ENCODE assay signal across 8 cellular contexts in the genomic region with DNA sequence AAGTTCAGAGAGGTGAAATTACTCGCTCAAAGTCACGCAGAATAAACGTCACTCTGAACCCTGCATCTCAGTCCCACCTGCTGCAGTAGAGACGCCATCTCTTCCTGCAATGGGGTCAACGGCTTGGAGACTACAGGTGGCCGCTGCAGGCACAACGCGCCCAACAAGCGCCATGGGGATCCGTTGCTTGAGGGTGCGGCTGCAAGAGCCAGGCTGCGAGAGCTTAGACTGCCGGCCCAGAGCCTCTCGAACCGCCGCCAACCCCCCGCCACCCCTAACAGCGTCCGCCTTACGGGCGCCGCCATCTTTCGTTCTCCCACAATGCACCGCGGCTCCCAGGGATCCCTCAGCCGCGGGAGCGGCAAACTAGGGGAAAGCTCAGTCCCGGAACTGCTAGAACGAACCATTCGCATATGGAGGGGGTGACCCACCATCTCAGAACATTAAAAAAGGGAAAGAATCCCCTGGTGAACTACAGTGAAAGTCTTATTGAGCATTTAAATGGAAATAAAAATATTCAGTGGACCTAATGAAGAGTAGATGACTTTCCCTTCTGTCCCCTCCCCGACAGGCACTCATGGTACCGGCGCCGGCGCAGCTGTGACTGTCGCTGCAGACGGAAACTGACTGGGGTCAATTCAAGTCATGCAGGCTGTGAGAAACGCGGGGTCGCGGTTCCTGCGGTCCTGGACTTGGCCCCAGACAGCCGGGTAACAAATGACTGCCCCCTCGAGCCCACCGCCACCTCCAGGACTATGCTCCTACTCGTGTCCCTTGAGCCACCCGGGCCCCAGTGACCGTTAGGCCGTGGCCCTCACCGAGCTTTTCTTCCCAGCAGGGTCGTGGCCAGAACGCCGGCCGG. TPM values are rescaled to one million over a fixed set of nuclear protein-coding genes. Genes with fewer than 3 reads are reported as not detected.
DNase-seq lines count a peak whose midpoint lies in the region; ATAC-seq and TF ChIP-seq lines count a peak whose summit lies in the region.

Gene MRPL46 (minus strand): TSS at position 316 of the 862 bp plus-strand sequence. CDS start 11 bp downstream, at position 305.
Gene MRPS11 (plus strand): TSS at position 636 of the 862 bp plus-strand sequence. CDS start 10 bp downstream, at position 646.

- ATAC-seq in GM23338: peak; percentile 90
- peak; percentile 97 for ATAC-seq in naive thymus-derived CD4-positive, alpha-beta T cell
- peak; percentile 87 to 92 for ATAC-seq in stimulated activated naive B cell treated with anti-CD40 and anti-IgM and Interleukin-4, amounts not matched to agents 10 μg/mL and 1 μg/mL and 100 μg/mL, for 72 hours (replicated peaks)

- H3K4me1 ChIP-seq in GM23338 (ENCODE audit: insufficient read depth) (peaks cover 9% of the 10 kb centered on the region; the same call in 1 of the 2 replicates), fibroblast of lung (ENCODE audit: control insufficient read depth, extremely low read depth, insufficient read depth, low read length) (peaks cover 10% of the 10 kb centered on the region)
- H3K4me1 ChIP-seq in naive thymus-derived CD4-positive, alpha-beta T cell (ENCODE audit: control insufficient read depth in 2 of 2, insufficient read depth in 2 of 2, low read length in 2 of 2): peaks cover 0 to 19% of the 10 kb centered on the region in 2 donors

- H4K20me1 ChIP-seq in GM23338 (replicated peaks; ENCODE audit: insufficient read depth): peaks cover 12% of the 10 kb centered on the region; the same call in 1 of the 2 replicates
- H4K20me1 ChIP-seq in fibroblast of lung (ENCODE audit: control insufficient read depth, extremely low read depth, insufficient read depth, low read length): no peaks in the 10 kb centered on the region

- no peaks in the 10 kb centered on the region; the same call in 2 of the 3 replicates for H3K9me3 Mint-ChIP-seq in GM23338
- peaks cover 0 to 5% (median 0%) of the 10 kb centered on the region in 11 donors for H3K9me3 Mint-ChIP-seq in naive thymus-derived CD4-positive, alpha-beta T cell
- H3K9me3 Mint-ChIP-seq in stimulated activated naive B cell treated with anti-CD40 and anti-IgM and Interleukin-4, amounts not matched to agents 10 μg/mL and 1 μg/mL and 100 μg/mL, for 72 hours: no peaks in the 10 kb centered on the region

- peaks cover 7% of the 10 kb centered on the region for H3K27me3 Mint-ChIP-seq in GM23338 (ENCODE audit: insufficient read depth, low read depth, poor library complexity)
- no peaks in the 10 kb centered on the region for H3K27me3 Mint-ChIP-seq in naive thymus-derived CD4-positive, alpha-beta T cell
- H3K27me3 Mint-ChIP-seq in stimulated activated naive B cell treated with anti-CD40 and anti-IgM and Interleukin-4, amounts not matched to agents 10 μg/mL and 1 μg/mL and 100 μg/mL, for 72 hours: no peaks in the 10 kb centered on the region

- peaks cover 27% of the 10 kb centered on the region for H3K36me3 Mint-ChIP-seq in GM23338 (ENCODE audit: low read depth)
- peaks cover 3 to 27% (median 16%) of the 10 kb centered on the region in 5 donors for H3K36me3 Mint-ChIP-seq in naive thymus-derived CD4-positive, alpha-beta T cell
- peaks cover 9 to 37% of the 10 kb centered on the region in 2 donors for H3K36me3 Mint-ChIP-seq in stimulated activated naive B cell treated with anti-CD40 and anti-IgM and Interleukin-4, amounts not matched to agents 10 μg/mL and 1 μg/mL and 100 μg/mL, for 72 hours

- peak within 1 kb of the TSS; percentile 99 for H3K4me3 Mint-ChIP-seq in GM23338
- peak within 1 kb of the TSS; percentile 87 to 98 (median 97) for H3K4me3 Mint-ChIP-seq in naive thymus-derived CD4-positive, alpha-beta T cell
- peak within 1 kb of the TSS; percentile 92 to 97 for H3K4me3 Mint-ChIP-seq in stimulated activated naive B cell treated with anti-CD40 and anti-IgM and Interleukin-4, amounts not matched to agents 10 μg/mL and 1 μg/mL and 100 μg/mL, for 72 hours

- CTCF ChIA-PET in naive thymus-derived CD4-positive, alpha-beta T cell (lab: Charles Lee): interaction anchor here (0.9 kb wide), 1 partner anchor 197 kb away, joined by 3 read pairs; no protein-coding TSS in a partner anchor

- intact Hi-C loops in naive thymus-derived CD4-positive, alpha-beta T cell (cut with micrococcal nuclease): loop anchor here (1.0 to 5.0 kb wide), 13 partner anchors 12 to 1110 kb away; partner anchors contain the start of genes ABHD2 (in 2 of the 2), AEN (in 2 of the 2), DET1 (in 1 of the 2) and FANCI (in 1 of the 2)

- POLR2A ChIA-PET in naive thymus-derived CD4-positive, alpha-beta T cell (lab: Charles Lee): interaction anchor here (0.5 to 2.2 kb wide), 9 partner anchors 13 to 664 kb away, joined by 3 to 11 read pairs (median 7); partner anchors contain the start of genes AEN and ISG20

- H3K4me1 Mint-ChIP-seq in GM23338: peaks cover 14% of the 10 kb centered on the region; the same call in 2 of the 3 replicates
- H3K4me1 Mint-ChIP-seq in naive thymus-derived CD4-positive, alpha-beta T cell: peaks cover 18 to 42% (median 29%) of the 10 kb centered on the region in 7 donors
- peaks cover 21 to 33% of the 10 kb centered on the region in 2 donors for H3K4me1 Mint-ChIP-seq in stimulated activated naive B cell treated with anti-CD40 and anti-IgM and Interleukin-4, amounts not matched to agents 10 μg/mL and 1 μg/mL and 100 μg/mL, for 72 hours

- TF ChIP-seq CTCF in GM23338 (conservative IDR thresholded peaks at IDR 0.05; ENCODE audit: low read depth in 2 of 2) (no peak), fibroblast of lung (conservative IDR thresholded peaks at IDR 0.05 in 1 of 2, IDR thresholded peaks at IDR 0.05 in 1 of 2; ENCODE audit: low read depth in 1 of 2, low read length in 2 of 2) (no peak)

- H3F3A ChIP-seq in GM23338 (replicated peaks; ENCODE audit: low read depth): no peaks in the 10 kb centered on the region

- H3K4me3 ChIP-seq in GM23338 (peak within 1 kb of the TSS; percentile 91), fibroblast of lung (replicated peaks in 1 of 4; ENCODE audit: control extremely low read depth in 1 of 4, insufficient read depth in 1 of 4, low read depth in 3 of 4, low read length in 4 of 4) (peak within 1 kb of the TSS; percentile 82 to 100 (median 96))
- peak within 1 kb of the TSS; percentile 75 for H3K4me3 ChIP-seq in naive thymus-derived CD4-positive, alpha-beta T cell (ENCODE audit: low read length)

- H3K36me3 ChIP-seq in GM23338 (ENCODE audit: insufficient read depth) (peaks cover 25% of the 10 kb centered on the region), fibroblast of lung (ENCODE audit: control insufficient read depth, insufficient read depth, low read length) (peaks cover 4% of the 10 kb centered on the region)
- peaks cover 3 to 34% (median 9%) of the 10 kb centered on the region in 3 experiments for H3K36me3 ChIP-seq in naive thymus-derived CD4-positive, alpha-beta T cell (ENCODE audit: control insufficient read depth in 2 of 3, insufficient read depth in 3 of 3, low read length in 3 of 3)

- H2AFZ ChIP-seq in GM23338 (peak within 1 kb of the TSS; percentile 87; the same call in 1 of the 2 replicates), fibroblast of lung (ENCODE audit: low read length) (peak within 1 kb of the TSS; percentile 94)

- H3K27ac Mint-ChIP-seq in GM23338: peak within 1 kb of the TSS; percentile 99
- peak within 1 kb of the TSS; percentile 96 to 99 (median 98) for H3K27ac Mint-ChIP-seq in naive thymus-derived CD4-positive, alpha-beta T cell
- peak within 1 kb of the TSS; percentile 99 for H3K27ac Mint-ChIP-seq in stimulated activated naive B cell treated with anti-CD40 and anti-IgM and Interleukin-4, amounts not matched to agents 10 μg/mL and 1 μg/mL and 100 μg/mL, for 72 hours

- H3K79me2 ChIP-seq in GM23338 (replicated peaks; ENCODE audit: insufficient read depth) (peaks cover 43% of the 10 kb centered on the region), fibroblast of lung (ENCODE audit: control insufficient read depth, insufficient read depth, low read length) (peaks cover 25% of the 10 kb centered on the region)

- H3K27me3 ChIP-seq in GM23338 (ENCODE audit: insufficient read depth) (no peaks in the 10 kb centered on the region), fibroblast of lung (ENCODE audit: control insufficient read depth, insufficient read depth, low read length) (no peaks in the 10 kb centered on the region)
- no peaks in the 10 kb centered on the region for H3K27me3 ChIP-seq in naive thymus-derived CD4-positive, alpha-beta T cell (ENCODE audit: control insufficient read depth in 2 of 2, insufficient read depth in 2 of 2, low read length in 2 of 2)

- no peaks in the 10 kb centered on the region for H3K9me3 ChIP-seq in fibroblast of lung (ENCODE audit: control insufficient read depth, insufficient read depth, low read depth, low read length)
- H3K9me3 ChIP-seq in naive thymus-derived CD4-positive, alpha-beta T cell (ENCODE audit: control insufficient read depth in 2 of 3, low read length in 3 of 3): no peaks in the 10 kb centered on the region

- peak within 1 kb of the TSS; percentile 89 for H3K9ac ChIP-seq in fibroblast of lung (ENCODE audit: insufficient read depth, low read length)

- H3K27ac ChIP-seq in GM23338 (ENCODE audit: low read depth) (peak within 1 kb of the TSS; percentile 90), fibroblast of lung (ENCODE audit: insufficient read depth, low read length) (peak within 1 kb of the TSS; percentile 96)
- H3K27ac ChIP-seq in naive thymus-derived CD4-positive, alpha-beta T cell (ENCODE audit: low read depth, low read length): peak within 1 kb of the TSS; percentile 95

- DNase-seq in Daoy (ENCODE audit: low read depth) (peak; percentile 75), GM23338 (ENCODE audit: low spot score) (peak; percentile 96), Kasumi-1 (lab: John Stamatoyannopoulos, UW) (peak; percentile 94), RPMI8226 (peak; percentile 94), fibroblast of lung (ENCODE audit: low read depth in 2 of 2) (peak; percentile 82 to 91)
- DNase-seq in activated T-helper 1 cell treated with anti-CD3 and anti-CD28 coated beads, Interleukin-2, amount 50 U/mL, for 16 hours (ENCODE audit: low read depth in 1 of 2, low spot score in 1 of 2): peak; percentile 80 to 82
- peak; percentile 78 to 94 (median 91) for DNase-seq in naive thymus-derived CD4-positive, alpha-beta T cell
- DNase-seq in stimulated activated naive B cell treated with anti-CD40 and anti-IgM and Interleukin-4, amounts not matched to agents 10 μg/mL and 1 μg/mL and 100 μg/mL, for 72 hours: peak; percentile 86

- no peaks in the 10 kb centered on the region for H3K9me2 ChIP-seq in GM23338 (ENCODE audit: insufficient read depth)

- H3K4me2 ChIP-seq in GM23338 (peak within 1 kb of the TSS; percentile 94), fibroblast of lung (ENCODE audit: extremely low read depth, insufficient read depth, low read length) (peak within 1 kb of the TSS; percentile 91)

RNA-seq across cellular contexts. Expression of gene MRPL46, which starts in this region (rescaled TPM):
- total RNA-seq in Daoy (2014; rRNA removed; shearing (Covaris generic)): 21.2 and 23.9 TPM in 2 replicates
- 20.9 and 26.1 TPM in 2 replicates for total RNA-seq in GM23338 (2014; rRNA removed; shearing (Covaris generic))
- 35.9 and 39.1 TPM in 2 replicates for polyA plus RNA-seq in GM23338 (2016; fragmentation: Nextera tagmentation; extraction: Ambion mirVana)
- total RNA-seq in fibroblast of lung: 13.4 and 13.7 TPM in 2 replicates
- polyA plus RNA-seq in fibroblast of lung: 21.4 and 27.0 TPM in 2 replicates
- polyA plus RNA-seq in fibroblast of lung (2012): 19.4 and 28.9 TPM in 2 replicates
- 6.0 and 9.4 TPM in 2 replicates for polyA minus RNA-seq in fibroblast of lung (ENCODE audit: low replicate concordance)
- 10 to 100 TPM in 4 of 5 experiments, 1 to 10 TPM in 1; 9.2 to 32.1 (median 28.5) TPM for total RNA-seq in naive thymus-derived CD4-positive, alpha-beta T cell
- 10 to 100 TPM; 54.4 to 74.3 TPM for polyA plus RNA-seq in naive thymus-derived CD4-positive, alpha-beta T cell

RNA-seq across cellular contexts. Expression of gene MRPS11, which starts in this region (rescaled TPM):
- total RNA-seq in Daoy (2014; rRNA removed; shearing (Covaris generic)): 19.6 and 24.2 TPM in 2 replicates
- 35.8 and 36.3 TPM in 2 replicates for total RNA-seq in GM23338 (2014; rRNA removed; shearing (Covaris generic))
- polyA plus RNA-seq in GM23338 (2016; fragmentation: Nextera tagmentation; extraction: Ambion mirVana) (49.6 and 57.9 TPM in 2 replicates), fibroblast of lung (46.4 and 84.5 TPM in 2 replicates)
- 23.6 and 27.1 TPM in 2 replicates for total RNA-seq in fibroblast of lung
- 54.0 and 81.8 TPM in 2 replicates for polyA plus RNA-seq in fibroblast of lung (2012)
- polyA minus RNA-seq in fibroblast of lung (ENCODE audit: low replicate concordance): 29.3 and 34.1 TPM in 2 replicates
- total RNA-seq in naive thymus-derived CD4-positive, alpha-beta T cell: 10 to 100 TPM; 12.8 to 55.7 (median 24.0) TPM
- polyA plus RNA-seq in naive thymus-derived CD4-positive, alpha-beta T cell: 10 to 100 TPM; 66.7 to 77.6 TPM

Comparison
In these comparisons a context has a peak if more than half of its experiments do, and no peak if none do; other contexts are left out.
1. Peak in every context shown above with its lines: DNase-seq, ATAC-seq, H3K4me3 ChIP-seq and H3K27ac ChIP-seq.